In genomic region chr3:146747928-146748327, GRCh38 we compare ENCODE assay signal across 10 cellular contexts.
A peak's percentile ranks its signal among the peaks of the same experiment; 100 is the strongest.
DNase-seq lines count a peak whose midpoint lies in the region; ATAC-seq and TF ChIP-seq lines count a peak whose summit lies in the region.
"Had no signal": no experiment of that assay in that cellular context is flagged by ENCODE, and none has a peak within 500 bp of the region (broad histone marks: within the 10 kb centered on the region; RNA-seq: fewer than 3 reads in every experiment).

No MANE protein-coding gene starts in this region.

- no peaks in the 10 kb centered on the region for H3K4me1 ChIP-seq in gastrocnemius medialis

- no peaks in the 10 kb centered on the region for H3K36me3 ChIP-seq in WERI-Rb-1
- H3K36me3 ChIP-seq in gastrocnemius medialis = no peaks in the 10 kb centered on the region

- H3K27ac ChIP-seq in WERI-Rb-1 (no peak overlapping the region), gastrocnemius medialis (no peak overlapping the region)

- DNase-seq in ACHN (peak; percentile 25), H4 (ENCODE audit: low spot score) (peak; percentile 16), WERI-Rb-1 (no peak), iPS-NIHi7 (ENCODE audit: extremely low spot score) (peak; percentile 9), UCSD-AML1 (lab: John Stamatoyannopoulos, UW; ENCODE audit: unreplicated experiment) (no peak), gastrocnemius medialis (no peak), NCI-H510A treated with DMSO at 0.1 percent for 48 hours (lab: John Stamatoyannopoulos, UW) (no peak)
- DNase-seq: activated naive CD4-positive, alpha-beta T cell treated with Interleukin-2 at 50 U/mL for 16 hours; right cardiac atrium had no signal

- ATAC-seq in gastrocnemius medialis (no peak), esophagus mucosa (no peak)

- H3K4me3 ChIP-seq in WERI-Rb-1 (ENCODE audit: low read depth, low read length) (no peak overlapping the region), gastrocnemius medialis (no peak overlapping the region)

- in situ Hi-C loops in ACHN (cut with HindIII; ENCODE audit: low pct_ligation_motif_present, low pct_unique_long_range_greater_than_20kb, low sequenced_read_pairs) = no loop called here
- in situ Hi-C loops in gastrocnemius medialis (cut with MboI; ENCODE audit: low sequenced_read_pairs in 4 of 4) = no loop called here

- H3K27me3 ChIP-seq in WERI-Rb-1 (ENCODE audit: insufficient read depth, low read depth, severe bottlenecking) = no peaks in the 10 kb centered on the region
- H3K27me3 ChIP-seq in gastrocnemius medialis = no peaks in the 10 kb centered on the region

- TF ChIP-seq CTCF in WERI-Rb-1 (IDR thresholded peaks at IDR 0.05; ENCODE audit: low read depth, low read length) (peak; percentile 30; the same call in 1 of the 2 replicates), gastrocnemius medialis (IDR thresholded peaks at IDR 0.05 in 4 of 5, conservative IDR thresholded peaks at IDR 0.05 in 1 of 5) (no peak)

- intact Hi-C loops in gastrocnemius medialis (cut with DNase I; ENCODE audit: low total_unique reads) = loop anchor here (5.0 kb wide), 1 partner anchor 1329 kb away; no protein-coding TSS in a partner anchor

- H3K9me3 ChIP-seq in WERI-Rb-1 (ENCODE audit: severe bottlenecking) (no peaks in the 10 kb centered on the region), gastrocnemius medialis (no peaks in the 10 kb centered on the region)

- no peak for TF ChIP-seq POLR2A in gastrocnemius medialis (IDR thresholded peaks at IDR 0.05)

Comparison
In these comparisons a context has a peak if more than half of its experiments do, and no peak if none do; other contexts are left out.
1. DNase-seq: peak in ACHN (single experiment), H4 (single experiment) and iPS-NIHi7 (single experiment); none in WERI-Rb-1 (single experiment), UCSD-AML1 (single experiment), gastrocnemius medialis (0 of 2) and NCI-H510A treated with DMSO at 0.1 percent for 48 hours (single experiment).